In the genomic region with DNA sequence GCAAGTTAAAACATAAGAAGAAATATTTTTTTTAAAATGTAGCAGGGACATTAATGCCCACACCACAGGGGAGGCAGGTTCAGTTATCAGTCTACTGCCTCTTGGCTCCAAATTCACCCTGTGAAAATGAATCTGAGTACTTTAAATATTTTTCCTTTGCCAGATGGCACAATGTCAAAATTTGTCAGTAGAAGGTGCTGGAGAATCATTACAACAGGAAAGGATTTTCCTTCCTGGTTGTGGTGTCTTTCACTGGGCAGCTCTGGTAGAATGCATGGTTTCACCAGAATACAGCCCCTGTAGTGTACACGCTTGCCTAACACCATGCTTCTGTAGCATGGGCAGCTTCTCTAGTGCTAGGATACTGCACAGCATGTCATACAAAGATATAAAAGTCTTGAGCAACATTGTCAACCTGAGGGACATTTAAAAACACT, we compare ENCODE assay signal across 19 cellular contexts. TPM values are rescaled to one million over a fixed set of nuclear protein-coding genes. Genes with fewer than 3 reads are reported as not detected.
DNase-seq lines count a peak whose midpoint lies in the region; ATAC-seq and TF ChIP-seq lines count a peak whose summit lies in the region.
"Had no signal": no experiment of that assay in that cellular context is flagged by ENCODE, and none has a peak within 500 bp of the region (broad histone marks: within the 10 kb centered on the region; RNA-seq: fewer than 3 reads in every experiment).

No MANE protein-coding gene starts in this region.

- ATAC-seq in IMR-90 (ENCODE audit: low read depth) (no peak; the same call in 1 of the 2 replicates), left lung (peak; percentile 84), GM21515 (IDR thresholded peaks at IDR 0.05; ENCODE audit: unreplicated experiment) (no peak)
- ATAC-seq: activated CD8-positive, alpha-beta memory T cell treated with anti-CD3 and anti-CD28 coated beads, Interleukin-2, amount 10 ng/mL, durations not matched to agents 7 days and 5 days; natural killer cell had no signal

- TF ChIP-seq CTCF in IMR-90 (conservative IDR thresholded peaks at IDR 0.05; ENCODE audit: low read depth, low read length) = no peak
- no peak for TF ChIP-seq CTCF in left lung (IDR thresholded peaks at IDR 0.05)

- H2AFZ ChIP-seq in IMR-90 (replicated peaks; ENCODE audit: low read length, poor library complexity) = no peak overlapping the region
- H2AFZ ChIP-seq: hepatocyte, parathyroid adenoma had no signal

- no peak overlapping the region for H4K5ac ChIP-seq in IMR-90 (ENCODE audit: low read depth, low read length)

- no peaks in the 10 kb centered on the region for H3K27me3 ChIP-seq in IMR-90 (ENCODE audit: control insufficient read depth, insufficient read depth, low read length)
- no peaks in the 10 kb centered on the region for H3K27me3 ChIP-seq in left lung
- H3K27me3 ChIP-seq: colonic mucosa, hepatocyte had no signal

- TF ChIP-seq RAD21 in IMR-90 (IDR thresholded peaks at IDR 0.05; ENCODE audit: low read length) = no peak

- H2BK120ac ChIP-seq in IMR-90 (ENCODE audit: low read depth, low read length) = no peak overlapping the region

- no peak overlapping the region for H2BK15ac ChIP-seq in IMR-90 (ENCODE audit: low read depth, low read length)

- H3K27ac ChIP-seq in IMR-90 (ENCODE audit: insufficient read depth, low read length) (no peak overlapping the region), left lung (no peak overlapping the region)
- H3K27ac ChIP-seq: colonic mucosa, hepatocyte, parathyroid adenoma had no signal

- H3K4me3 ChIP-seq in IMR-90 (ENCODE audit: insufficient read depth, low read depth, low read length) = no peak overlapping the region
- H3K4me3 ChIP-seq in left lung = no peak overlapping the region
- H3K4me3 ChIP-seq: colonic mucosa, hepatocyte had no signal

- CTCF ChIA-PET in IMR-90 (lab: Yijun Ruan, JAX) = no interaction called here

- no peak overlapping the region for H4K8ac ChIP-seq in IMR-90 (ENCODE audit: low read depth in 2 of 2, low read length in 2 of 2)

- in situ Hi-C loops in IMR-90 (cut with MboI; ENCODE audit: low sequenced_read_pairs) = no loop called here

- no peak overlapping the region for H2AK5ac ChIP-seq in IMR-90 (ENCODE audit: low read depth, low read length)

- no peak overlapping the region for H3K56ac ChIP-seq in IMR-90 (ENCODE audit: extremely low read depth, insufficient read depth, low read length)

- no peak overlapping the region for H3K4me2 ChIP-seq in IMR-90 (ENCODE audit: low read depth, low read length)
- H3K4me2 ChIP-seq: hepatocyte had no signal

- dilution Hi-C loops in IMR-90 (cut with HindIII; ENCODE audit: low sequenced_read_pairs, unreplicated experiment) = no loop called here

- no peaks in the 10 kb centered on the region for H3K36me3 ChIP-seq in IMR-90 (ENCODE audit: control insufficient read depth, insufficient read depth, low read length)
- H3K36me3 ChIP-seq in left lung = no peaks in the 10 kb centered on the region
- H3K36me3 ChIP-seq: colonic mucosa had no signal

- H3K9ac ChIP-seq in IMR-90 (ENCODE audit: low read depth, low read length) = no peak overlapping the region
- H3K9ac ChIP-seq: parathyroid adenoma had no signal

- no peak for TF ChIP-seq POLR2A in IMR-90 (IDR thresholded peaks at IDR 0.05; ENCODE audit: low read depth, low read length)

- H3K4me1 ChIP-seq in IMR-90 (ENCODE audit: control insufficient read depth, insufficient read depth, low read length) (no peaks in the 10 kb centered on the region), left lung (no peaks in the 10 kb centered on the region)
- H3K4me1 ChIP-seq: colonic mucosa, parathyroid adenoma had no signal

- intact Hi-C loops in IMR-90 (cut with micrococcal nuclease) (no loop called here), left lung (cut with DNase I) (no loop called here)

- no CpG with 5 or more reads among the region's 1 CpG for WGBS in IMR-90 (ENCODE audit: extremely low coverage in 2 of 2, insufficient read length in 1 of 2), 2 experiments

- no peak overlapping the region for H3K23ac ChIP-seq in IMR-90 (ENCODE audit: low read depth, low read length)

- H2BK20ac ChIP-seq in IMR-90 (ENCODE audit: low read depth, low read length) = no peak overlapping the region

- no peak overlapping the region for H2AK9ac ChIP-seq in IMR-90 (replicated peaks; ENCODE audit: low read depth, low read length, poor library complexity)

- H3K18ac ChIP-seq in IMR-90 (ENCODE audit: low read depth, low read length) = no peak overlapping the region

- no TSS peak for BruUV-seq in IMR-90 (replicated peaks; lab: Mats Ljungman, UMichigan)

- H4K20me1 ChIP-seq in IMR-90 (ENCODE audit: insufficient read depth, low read length) = no peaks in the 10 kb centered on the region

- H3K4ac ChIP-seq in IMR-90 (ENCODE audit: low read depth, low read length) = no peak overlapping the region

- H3K79me1 ChIP-seq in IMR-90 (ENCODE audit: low read depth in 1 of 2, low read length in 2 of 2) = no peaks in the 10 kb centered on the region

- DNase-seq in AG08395 (ENCODE audit: low spot score) (peak; percentile 4), IMR-90 (peak; percentile 9), dermis blood vessel endothelial cell (peak; percentile 25), left lung (no peak), retina (no peak)
- no peak for DNase-seq in activated naive CD4-positive, alpha-beta T cell (lab: John Stamatoyannopoulos, UW)
- no peak for DNase-seq in effector CD4-positive, alpha-beta T cell
- DNase-seq: activated CD4-positive, alpha-beta T cell treated with anti-CD3 and anti-CD28 coated beads for 4 hours; activated CD8-positive, alpha-beta memory T cell treated with anti-CD3 and anti-CD28 coated beads, Interleukin-2, amount 10 ng/mL, durations not matched to agents 7 days and 5 days; colonic mucosa; HCEC 1CT; mesendoderm; natural killer cell; NCI-H1436; NCI-H2171; stimulated activated naive CD4-positive, alpha-beta T cell treated with Interleukin-2 at 50 U/mL for 16 hours had no signal

- no peaks in the 10 kb centered on the region for H3K9me3 ChIP-seq in IMR-90 (ENCODE audit: control insufficient read depth, insufficient read depth, low read length)
- no peaks in the 10 kb centered on the region for H3K9me3 ChIP-seq in left lung
- H3K9me3 ChIP-seq: colonic mucosa had no signal

- H2BK5ac ChIP-seq in IMR-90 (ENCODE audit: low read depth, low read length, poor library complexity, severe bottlenecking) = no peak overlapping the region

- H3K9me1 ChIP-seq in IMR-90 (ENCODE audit: insufficient read depth, low read length) = no peaks in the 10 kb centered on the region

- no peak overlapping the region for H3K14ac ChIP-seq in IMR-90 (replicated peaks; ENCODE audit: low read depth, low read length)

- H4K91ac ChIP-seq in IMR-90 (ENCODE audit: insufficient read depth, low read depth, low read length) = no peak overlapping the region

- POLR2A ChIA-PET in IMR-90 (lab: Charles Lee; ENCODE audit: unreplicated experiment) = no interaction called here

TF ChIP-seq in IMR-90, 13 proteins besides CTCF, POLR2A, EP300 and RAD21:
- TF ChIP-seq BHLHE40 (IDR thresholded peaks at IDR 0.05; ENCODE audit: low read depth, low read length) (no peak), SMC3 (IDR thresholded peaks at IDR 0.05; ENCODE audit: low read depth, low read length) (no peak), USF2 (IDR thresholded peaks at IDR 0.05; ENCODE audit: low read depth, low read length) (no peak), NFE2L2 (IDR thresholded peaks at IDR 0.05; ENCODE audit: low read depth, low read length) (no peak), CEBPB (IDR thresholded peaks at IDR 0.05; ENCODE audit: low read depth, low read length) (no peak), RCOR1 (IDR thresholded peaks at IDR 0.05; ENCODE audit: insufficient replicate concordance, low read length) (no peak), MAFK (IDR thresholded peaks at IDR 0.05; ENCODE audit: low read depth, low read length) (no peak), MAZ (IDR thresholded peaks at IDR 0.05; ENCODE audit: borderline replicate concordance, low read depth, low read length) (no peak), FOS (IDR thresholded peaks at IDR 0.05; ENCODE audit: low read depth, low read length) (no peak), CHD1 (IDR thresholded peaks at IDR 0.05; ENCODE audit: low read depth, low read length) (no peak), MXI1 (IDR thresholded peaks at IDR 0.05; ENCODE audit: borderline replicate concordance, low read depth, low read length) (no peak), RFX5 (IDR thresholded peaks at IDR 0.05; ENCODE audit: low read depth, low read length) (no peak), ELK1 (IDR thresholded peaks at IDR 0.05; ENCODE audit: borderline replicate concordance, low read depth, low read length) (no peak)

RNA-seq across cellular contexts. Expression of gene SREK1, which starts 9.7 kb away (rescaled TPM):
- total RNA-seq in IMR-90 (2012; rRNA removed) = 36.2 and 80.0 TPM in 2 replicates
- polyA plus RNA-seq in IMR-90 (2012; rRNA removed) = 18.0 and 23.0 TPM in 2 replicates
- 3.3 and 3.9 TPM in 2 replicates for polyA plus RNA-seq in IMR-90 (2012; cell fraction: cytosol; rRNA removed)
- 24.8 and 105 TPM in 2 replicates for polyA plus RNA-seq in IMR-90 (2012; cell fraction: nucleus; rRNA removed; ENCODE audit: low replicate concordance)
- total RNA-seq in dermis blood vessel endothelial cell = 55.8 and 83.4 TPM in 2 replicates
- 10 to 100 TPM; 52.4 to 62.8 TPM for total RNA-seq in left lung

Comparison
In these comparisons a context has a peak if more than half of its experiments do, and no peak if none do; other contexts are left out.
1. DNase-seq: peak in AG08395 (single experiment), IMR-90 (single experiment) and dermis blood vessel endothelial cell (single experiment); none in left lung (0 of 2), retina (single experiment), activated naive CD4-positive, alpha-beta T cell (0 of 4) and effector CD4-positive, alpha-beta T cell (single experiment).